Comparison of ENCODE assay signal across 24 cellular contexts in the genomic region with DNA sequence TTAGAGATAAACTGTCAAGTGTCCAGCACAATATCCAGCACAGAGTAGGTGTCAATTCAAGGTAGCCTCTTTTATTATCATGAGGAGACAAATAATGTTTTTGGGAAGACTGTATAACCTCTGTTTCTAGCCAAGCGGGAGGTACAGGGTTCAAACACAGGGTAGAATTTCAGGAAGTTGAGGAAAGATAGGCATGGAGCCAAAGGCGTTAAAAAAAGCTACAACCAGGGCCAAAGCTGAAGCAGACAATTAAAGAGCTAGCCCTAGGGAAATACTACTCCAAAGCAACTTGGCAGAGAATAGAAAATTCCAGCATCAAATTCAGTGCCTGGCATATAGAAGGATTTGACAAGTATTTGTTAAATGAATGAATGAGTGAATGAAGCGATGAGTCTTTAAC.
"Had no signal": no experiment of that assay in that cellular context is flagged by ENCODE, and none has a peak within 500 bp of the region (broad histone marks: within the 10 kb centered on the region; RNA-seq: fewer than 3 reads in every experiment).

No MANE protein-coding gene starts in this region.

- H3K9me3 ChIP-seq: lower lobe of right lung, testis, vagina had no signal

- H3K4me3 ChIP-seq: lower lobe of right lung, neural progenitor cell, testis, vagina had no signal

- H3K4me1 ChIP-seq: lower lobe of right lung, neural progenitor cell, testis, vagina had no signal

- ATAC-seq: activated CD8-positive, alpha-beta memory T cell treated with anti-CD3 and anti-CD28 coated beads, Interleukin-2, amount 10 ng/mL, durations not matched to agents 7 days and 5 days; activated CD8-positive, alpha-beta T cell treated with anti-CD3 and anti-CD28 coated beads for 36 hours; left lobe of liver; lower lobe of right lung; naive thymus-derived CD8-positive, alpha-beta T cell; sciatic nerve; stimulated activated memory B cell treated with anti-CD40 and anti-IgM and Interleukin-4, amounts not matched to agents 10 μg/mL and 1 μg/mL and 100 μg/mL, for 72 hours had no signal

- H3K4me1 Mint-ChIP-seq: activated CD8-positive, alpha-beta memory T cell treated with anti-CD3 and anti-CD28 coated beads, Interleukin-2, amount 10 ng/mL, durations not matched to agents 7 days and 5 days; neural progenitor cell; stimulated activated memory B cell treated with anti-CD40 and anti-IgM and Interleukin-4, amounts not matched to agents 10 μg/mL and 1 μg/mL and 100 μg/mL, for 72 hours had no signal

- H3K4me3 Mint-ChIP-seq: activated CD8-positive, alpha-beta memory T cell treated with anti-CD3 and anti-CD28 coated beads, Interleukin-2, amount 10 ng/mL, durations not matched to agents 7 days and 5 days; activated CD8-positive, alpha-beta T cell treated with anti-CD3 and anti-CD28 coated beads for 36 hours; activated T-helper 1 cell treated with anti-CD3 and anti-CD28 coated beads, Interleukin-12 subunit alpha, Interleukin-12 subunit beta, Interleukin-2, Interleukin-4 antibody, amounts not matched to agents 30 ng/mL and 10 ng/mL and 1 ng/mL, durations not matched to agents 14 hours and 24 hours and 36 hours; endodermal cell; naive thymus-derived CD8-positive, alpha-beta T cell; neural progenitor cell; stimulated activated memory B cell treated with anti-CD40 and anti-IgM and Interleukin-4, amounts not matched to agents 10 μg/mL and 1 μg/mL and 100 μg/mL, for 72 hours had no signal

- H3K27me3 Mint-ChIP-seq: activated CD8-positive, alpha-beta memory T cell treated with anti-CD3 and anti-CD28 coated beads, Interleukin-2, amount 10 ng/mL, durations not matched to agents 7 days and 5 days; activated CD8-positive, alpha-beta T cell treated with anti-CD3 and anti-CD28 coated beads for 36 hours; naive thymus-derived CD8-positive, alpha-beta T cell; stimulated activated memory B cell treated with anti-CD40 and anti-IgM and Interleukin-4, amounts not matched to agents 10 μg/mL and 1 μg/mL and 100 μg/mL, for 72 hours had no signal

- H3K9me3 Mint-ChIP-seq: activated CD8-positive, alpha-beta T cell treated with anti-CD3 and anti-CD28 coated beads for 36 hours; activated T-helper 1 cell treated with anti-CD3 and anti-CD28 coated beads, Interleukin-12 subunit alpha, Interleukin-12 subunit beta, Interleukin-2, Interleukin-4 antibody, amounts not matched to agents 30 ng/mL and 10 ng/mL and 1 ng/mL, durations not matched to agents 14 hours and 24 hours and 36 hours; neural progenitor cell had no signal

- H3K27ac Mint-ChIP-seq: activated CD8-positive, alpha-beta memory T cell treated with anti-CD3 and anti-CD28 coated beads, Interleukin-2, amount 10 ng/mL, durations not matched to agents 7 days and 5 days; activated CD8-positive, alpha-beta T cell treated with anti-CD3 and anti-CD28 coated beads for 36 hours; activated T-helper 1 cell treated with anti-CD3 and anti-CD28 coated beads, Interleukin-12 subunit alpha, Interleukin-12 subunit beta, Interleukin-2, Interleukin-4 antibody, amounts not matched to agents 30 ng/mL and 10 ng/mL and 1 ng/mL, durations not matched to agents 14 hours and 24 hours and 36 hours; endodermal cell; naive thymus-derived CD8-positive, alpha-beta T cell; neural progenitor cell; stimulated activated memory B cell treated with anti-CD40 and anti-IgM and Interleukin-4, amounts not matched to agents 10 μg/mL and 1 μg/mL and 100 μg/mL, for 72 hours had no signal

- H3K36me3 ChIP-seq: brain microvascular endothelial cell, lower lobe of right lung, neural progenitor cell, vagina had no signal

- DNase-seq: activated CD4-positive, alpha-beta T cell treated with anti-CD3 and anti-CD28 coated beads for 4 hours; activated CD4-positive, CD25-positive, alpha-beta regulatory T cell; activated CD8-positive, alpha-beta memory T cell treated with anti-CD3 and anti-CD28 coated beads, Interleukin-2, amount 10 ng/mL, durations not matched to agents 7 days and 5 days; activated CD8-positive, alpha-beta T cell treated with anti-CD3 and anti-CD28 coated beads for 36 hours; activated gamma-delta T cell; activated naive CD4-positive, alpha-beta T cell treated with anti-CD3 and anti-CD28 coated beads, Interleukin-2, amount 50 U/mL, for 16 hours; aorta; brain microvascular endothelial cell; caudate nucleus; endodermal cell; foreskin fibroblast; lower lobe of right lung; naive thymus-derived CD8-positive, alpha-beta T cell; posterior cingulate gyrus; small intestine; stimulated activated CD4-positive, alpha-beta T cell treated with anti-CD3 and anti-CD28 coated beads, Interleukin-15, amount 100 ng/mL, for 24 hours; testis; trophoblast cell had no signal

- H3K36me3 Mint-ChIP-seq: activated CD8-positive, alpha-beta memory T cell treated with anti-CD3 and anti-CD28 coated beads, Interleukin-2, amount 10 ng/mL, durations not matched to agents 7 days and 5 days; naive thymus-derived CD8-positive, alpha-beta T cell; neural progenitor cell; stimulated activated memory B cell treated with anti-CD40 and anti-IgM and Interleukin-4, amounts not matched to agents 10 μg/mL and 1 μg/mL and 100 μg/mL, for 72 hours had no signal
